In genomic region chr9:128275198-128276007, GRCh38 we compare ENCODE assay signal across 1 cellular context.
TF ChIP-seq lines count a peak whose summit lies in the region.

Gene GOLGA2, minus strand, starts transcription at chr9:128276007. Its CDS starts 31 bp downstream, at chr9:128275976.

TF ChIP-seq in GM12878, 131 proteins besides CTCF, POLR2A, EP300 and RAD21 (continued from another document):
- TF ChIP-seq EED (IDR thresholded peaks at IDR 0.05; ENCODE audit: low read depth) (peak; percentile 30; the same call in 1 of the 2 replicates), RB1 (IDR thresholded peaks at IDR 0.05; ENCODE audit: borderline replicate concordance) (no peak), DPF2 (IDR thresholded peaks at IDR 0.05) (0 out of 2 replicates have a peak, but pooled peaks have one; percentile 41), IKZF2 (IDR thresholded peaks at IDR 0.05) (0 out of 4 replicates have a peak, but pooled peaks of 1 of the 2 experiments have one; percentile 11), NBN (IDR thresholded peaks at IDR 0.05) (peak; percentile 60; the same call in 1 of the 2 replicates), BHLHE40 (IDR thresholded peaks at IDR 0.05; ENCODE audit: borderline replicate concordance in 1 of 2, low read depth in 2 of 2, low read length in 1 of 2) (peak in 1 of 2 experiments; percentile 22; a peak in 1 of 4 replicates), TCF12 (IDR thresholded peaks at IDR 0.05; ENCODE audit: low read depth, low read length) (peak; percentile 42; the same call in 1 of the 2 replicates), EGR1 (IDR thresholded peaks at IDR 0.05; ENCODE audit: borderline replicate concordance in 1 of 2, low read depth in 2 of 2, low read length in 2 of 2) (peak in 1 of 2 experiments; percentile 76; a peak in 2 of 3 replicates), REST (IDR thresholded peaks at IDR 0.05; ENCODE audit: low read depth, low read length) (peak; percentile 34; the same call in 1 of the 2 replicates), STAT1 (conservative IDR thresholded peaks at IDR 0.05) (no peak), IKZF1 (conservative IDR thresholded peaks at IDR 0.05) (peak; percentile 39)
